24 cellular contexts compared by ENCODE assay signal in the genomic region with DNA sequence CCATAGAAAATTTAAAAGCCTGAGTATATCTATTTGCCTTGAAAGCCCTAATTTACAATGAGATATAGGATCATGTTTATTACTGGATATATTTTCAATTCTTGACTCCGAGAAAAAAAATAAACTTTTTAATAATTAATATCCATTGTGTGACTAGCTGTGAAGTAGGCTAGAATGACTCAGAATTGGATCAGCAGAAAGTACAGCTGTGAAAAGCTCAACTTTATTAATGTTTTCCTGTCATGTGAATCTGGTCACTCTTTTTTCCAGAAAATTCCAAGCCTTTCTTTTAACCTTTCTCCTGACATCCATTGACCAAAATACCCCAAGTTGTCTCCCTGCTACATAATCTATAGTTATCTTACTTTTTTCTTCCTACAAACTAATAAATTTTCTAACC.
DNase-seq lines count a peak whose midpoint lies in the region; ATAC-seq and TF ChIP-seq lines count a peak whose summit lies in the region.
"Had no signal": no experiment of that assay in that cellular context is flagged by ENCODE, and none has a peak within 500 bp of the region (broad histone marks: within the 10 kb centered on the region; RNA-seq: fewer than 3 reads in every experiment).

No MANE protein-coding gene starts in this region.

- H3K4me3 Mint-ChIP-seq in osteocyte (ENCODE audit: unreplicated experiment) (no peak overlapping the region), glutamatergic neuron (ENCODE audit: unreplicated experiment) (no peak overlapping the region)
- H3K4me3 Mint-ChIP-seq: CD8-positive, alpha-beta memory T cell; neural progenitor cell had no signal

- H3K36me3 ChIP-seq in esophagus squamous epithelium = peaks cover 0 to under 1% (median 0%) of the 10 kb centered on the region in 3 donors
- H3K36me3 ChIP-seq: neural progenitor cell, WERI-Rb-1 had no signal

- no peak overlapping the region for H3K4me3 ChIP-seq in fibroblast of mammary gland (ENCODE audit: control insufficient read depth, low read depth, low read length)
- H3K4me3 ChIP-seq in esophagus squamous epithelium = no peak overlapping the region
- H3K4me3 ChIP-seq: mucosa of descending colon, neural progenitor cell, psoas muscle, skin epidermis, tibial artery had no signal

- no peaks in the 10 kb centered on the region for H3K27me3 Mint-ChIP-seq in osteocyte (ENCODE audit: unreplicated experiment)
- H3K27me3 Mint-ChIP-seq in glutamatergic neuron (ENCODE audit: unreplicated experiment) = no peaks in the 10 kb centered on the region
- H3K27me3 Mint-ChIP-seq: CD8-positive, alpha-beta memory T cell had no signal

- no peaks in the 10 kb centered on the region for H3K9me3 Mint-ChIP-seq in osteocyte (ENCODE audit: unreplicated experiment)
- no peaks in the 10 kb centered on the region for H3K9me3 Mint-ChIP-seq in glutamatergic neuron (ENCODE audit: unreplicated experiment)
- H3K9me3 Mint-ChIP-seq: CD8-positive, alpha-beta memory T cell; neural progenitor cell had no signal

- H3K4me1 Mint-ChIP-seq in osteocyte (ENCODE audit: unreplicated experiment) (peaks cover 28% of the 10 kb centered on the region), glutamatergic neuron (ENCODE audit: low read depth, unreplicated experiment) (no peaks in the 10 kb centered on the region)
- H3K4me1 Mint-ChIP-seq: CD8-positive, alpha-beta memory T cell had no signal

- intact Hi-C loops in esophagus squamous epithelium (cut with DNase I) = no loop called here

- ATAC-seq in HG03025 (IDR thresholded peaks at IDR 0.05; ENCODE audit: low FRiP score, unreplicated experiment) = no peak
- ATAC-seq: HepG2, left ventricle myocardium superior, mucosa of descending colon, psoas muscle had no signal

- TF ChIP-seq POLR2A in esophagus squamous epithelium (IDR thresholded peaks at IDR 0.05) = no peak

- H3K27me3 ChIP-seq in esophagus squamous epithelium = no peaks in the 10 kb centered on the region
- H3K27me3 ChIP-seq: neural progenitor cell, tibial artery had no signal

- H3K36me3 Mint-ChIP-seq in osteocyte (ENCODE audit: unreplicated experiment) (peaks cover 17% of the 10 kb centered on the region), glutamatergic neuron (ENCODE audit: unreplicated experiment) (no peaks in the 10 kb centered on the region)
- H3K36me3 Mint-ChIP-seq: CD8-positive, alpha-beta memory T cell had no signal

- no peak overlapping the region for H3K27ac ChIP-seq in esophagus squamous epithelium
- H3K27ac ChIP-seq: neural progenitor cell, psoas muscle, tibial artery, WERI-Rb-1 had no signal

- WGBS in esophagus squamous epithelium, 2 donors = 59 to 68% methylated on average over 1 of the region's 1 CpG

- peak; percentile 37 for DNase-seq in GM03348 (ENCODE audit: low spot score)
- DNase-seq in RPMI7951 (ENCODE audit: low read depth) = peak; percentile 11
- peak; percentile 59 for DNase-seq in fibroblast of mammary gland (ENCODE audit: low read depth)
- DNase-seq in osteocyte (ENCODE audit: extremely low spot score, unreplicated experiment) = no peak
- no peak for DNase-seq in AML-193 (lab: John Stamatoyannopoulos, UW)
- no peak for DNase-seq in esophagus squamous epithelium (lab: John Stamatoyannopoulos, UW)
- no peak for DNase-seq in glutamatergic neuron
- DNase-seq: activated CD4-positive, alpha-beta T cell treated with anti-CD3 and anti-CD28 coated beads, Interleukin-2, amount 50 U/mL, for 4 hours; activated effector memory CD4-positive, alpha-beta T cell treated with anti-CD3 and anti-CD28 coated beads, Interleukin-2, amount 50 U/mL, for 16 hours; CD8-positive, alpha-beta memory T cell; DMS79 treated with DMSO at 0.1 percent for 48 hours; head of caudate nucleus; left ventricle myocardium superior; mucosa of descending colon; NCI-H748 treated with DMSO at 0.1 percent for 48 hours; psoas muscle; stimulated activated naive CD4-positive, alpha-beta T cell; T-helper 2 cell; tibial artery; WERI-Rb-1 had no signal

- H3K27ac Mint-ChIP-seq in osteocyte (ENCODE audit: unreplicated experiment) (peak overlapping the region; percentile 54), glutamatergic neuron (ENCODE audit: unreplicated experiment) (no peak overlapping the region)
- H3K27ac Mint-ChIP-seq: CD8-positive, alpha-beta memory T cell; neural progenitor cell had no signal

- no peaks in the 10 kb centered on the region for H3K4me1 ChIP-seq in esophagus squamous epithelium
- H3K4me1 ChIP-seq: psoas muscle, tibial artery had no signal

- no peaks in the 10 kb centered on the region for H3K9me3 ChIP-seq in esophagus squamous epithelium
- H3K9me3 ChIP-seq: mucosa of descending colon, psoas muscle, tibial artery had no signal

- no peak for TF ChIP-seq CTCF in fibroblast of mammary gland (conservative IDR thresholded peaks at IDR 0.05; ENCODE audit: control insufficient read depth, insufficient read depth, low read depth, low read length)
- no peak for TF ChIP-seq CTCF in osteocyte (IDR thresholded peaks at IDR 0.05)
- no peak for TF ChIP-seq CTCF in esophagus squamous epithelium (IDR thresholded peaks at IDR 0.05)
- TF ChIP-seq CTCF in glutamatergic neuron (IDR thresholded peaks at IDR 0.05; ENCODE audit: partially characterized antibody, unreplicated experiment) = no peak

Comparison
In these comparisons a context has a peak if more than half of its experiments do, and no peak if none do; other contexts are left out.
1. DNase-seq: peak in GM03348 (single experiment), RPMI7951 (single experiment) and fibroblast of mammary gland (single experiment); none in osteocyte (single experiment), AML-193 (0 of 2), esophagus squamous epithelium (single experiment) and glutamatergic neuron (single experiment).